Comparison of ENCODE assay signal across 1 cellular context in genomic region chr5:112604741-112605390, GRCh38.
A peak's percentile ranks its signal among the peaks of the same experiment; 100 is the strongest.
TF ChIP-seq lines count a peak whose summit lies in the region.

No MANE protein-coding gene starts in this region.

TF ChIP-seq in K562, 482 proteins besides CTCF, POLR2A, EP300 and RAD21 (continued from another document and continues in another):
- TF ChIP-seq NR2F6 (CRISPR knock-in tag; IDR thresholded peaks at IDR 0.05), result no peak
- no peak for TF ChIP-seq TSC22D4 (tag; IDR thresholded peaks at IDR 0.05)
- no peak for TF ChIP-seq NR2C2 (CRISPR knock-in tag; IDR thresholded peaks at IDR 0.05)
- TF ChIP-seq NR2C2 (tag; IDR thresholded peaks at IDR 0.05), result peak; percentile 51; the same call in 1 of the 2 replicates
- TF ChIP-seq PKNOX1 (IDR thresholded peaks at IDR 0.05), result no peak
- no peak for TF ChIP-seq SUPT5H (IDR thresholded peaks at IDR 0.05)
- no peak for TF ChIP-seq HEY1 (CRISPR knock-in tag; IDR thresholded peaks at IDR 0.05; ENCODE audit: borderline replicate concordance)
- no peak for TF ChIP-seq HDAC3 (IDR thresholded peaks at IDR 0.05; ENCODE audit: borderline replicate concordance, partially characterized antibody)
- no peak for TF ChIP-seq FOXO4 (CRISPR knock-in tag; IDR thresholded peaks at IDR 0.05)
- TF ChIP-seq MBD1 (CRISPR knock-in tag; IDR thresholded peaks at IDR 0.05), result no peak
- no peak for TF ChIP-seq MCM2 (IDR thresholded peaks at IDR 0.05; ENCODE audit: low read depth)
- TF ChIP-seq AFF4 (CRISPR knock-in tag; IDR thresholded peaks at IDR 0.05), result no peak
- TF ChIP-seq MAFK (IDR thresholded peaks at IDR 0.05; ENCODE audit: low read length), result 0 out of 2 replicates have a peak, but pooled peaks have one; percentile 13
- no peak for TF ChIP-seq GABPB2 (CRISPR knock-in tag; conservative IDR thresholded peaks at IDR 0.05)
- TF ChIP-seq HDAC8 (tag; IDR thresholded peaks at IDR 0.05), result no peak
- no peak for TF ChIP-seq ZNF398 (CRISPR knock-in tag; IDR thresholded peaks at IDR 0.05)
- no peak for TF ChIP-seq RERE (CRISPR knock-in tag; IDR thresholded peaks at IDR 0.05; ENCODE audit: borderline replicate concordance)
- TF ChIP-seq MYC (IDR thresholded peaks at IDR 0.05; ENCODE audit: low read depth, low read length), result peak; percentile 63
- no peak for TF ChIP-seq MYC (CRISPR knock-in tag; IDR thresholded peaks at IDR 0.05; ENCODE audit: borderline replicate concordance, low read depth)
- no peak for TF ChIP-seq UBTF (IDR thresholded peaks at IDR 0.05; ENCODE audit: borderline replicate concordance in 1 of 2, low read depth in 2 of 2, low read length in 2 of 2)
- TF ChIP-seq CHD4 (IDR thresholded peaks at IDR 0.05; ENCODE audit: insufficient read depth, insufficient replicate concordance, low read depth, low read length, poor library complexity, severe bottlenecking), result no peak
- no peak for TF ChIP-seq ZNF76 (CRISPR knock-in tag; IDR thresholded peaks at IDR 0.05; ENCODE audit: borderline replicate concordance)
- no peak for TF ChIP-seq CREB3L1 (IDR thresholded peaks at IDR 0.05; ENCODE audit: borderline replicate concordance, low read depth)
- TF ChIP-seq ZNF511 (CRISPR knock-in tag; IDR thresholded peaks at IDR 0.05), result no peak
- TF ChIP-seq ZNF12 (CRISPR knock-in tag; IDR thresholded peaks at IDR 0.05), result no peak
- TF ChIP-seq TFAM (CRISPR knock-in tag; conservative IDR thresholded peaks at IDR 0.05), result no peak
- TF ChIP-seq CREB1 (IDR thresholded peaks at IDR 0.05), result no peak
- TF ChIP-seq CREB1 (CRISPR knock-in tag; IDR thresholded peaks at IDR 0.05), result no peak
- TF ChIP-seq ZBTB7A (IDR thresholded peaks at IDR 0.05; ENCODE audit: borderline replicate concordance, control insufficient read depth, low read depth, low read length), result no peak
- TF ChIP-seq ELK3 (CRISPR knock-in tag; IDR thresholded peaks at IDR 0.05), result no peak
- TF ChIP-seq CEBPB (tag; IDR thresholded peaks at IDR 0.05), result no peak
- no peak for TF ChIP-seq FOXA1 (IDR thresholded peaks at IDR 0.05; ENCODE audit: borderline replicate concordance)
- peak; percentile 25; the same call in 1 of the 2 replicates for TF ChIP-seq DEAF1 (CRISPR knock-in tag; IDR thresholded peaks at IDR 0.05)
